8 cellular contexts compared by ENCODE assay signal in the genomic region with DNA sequence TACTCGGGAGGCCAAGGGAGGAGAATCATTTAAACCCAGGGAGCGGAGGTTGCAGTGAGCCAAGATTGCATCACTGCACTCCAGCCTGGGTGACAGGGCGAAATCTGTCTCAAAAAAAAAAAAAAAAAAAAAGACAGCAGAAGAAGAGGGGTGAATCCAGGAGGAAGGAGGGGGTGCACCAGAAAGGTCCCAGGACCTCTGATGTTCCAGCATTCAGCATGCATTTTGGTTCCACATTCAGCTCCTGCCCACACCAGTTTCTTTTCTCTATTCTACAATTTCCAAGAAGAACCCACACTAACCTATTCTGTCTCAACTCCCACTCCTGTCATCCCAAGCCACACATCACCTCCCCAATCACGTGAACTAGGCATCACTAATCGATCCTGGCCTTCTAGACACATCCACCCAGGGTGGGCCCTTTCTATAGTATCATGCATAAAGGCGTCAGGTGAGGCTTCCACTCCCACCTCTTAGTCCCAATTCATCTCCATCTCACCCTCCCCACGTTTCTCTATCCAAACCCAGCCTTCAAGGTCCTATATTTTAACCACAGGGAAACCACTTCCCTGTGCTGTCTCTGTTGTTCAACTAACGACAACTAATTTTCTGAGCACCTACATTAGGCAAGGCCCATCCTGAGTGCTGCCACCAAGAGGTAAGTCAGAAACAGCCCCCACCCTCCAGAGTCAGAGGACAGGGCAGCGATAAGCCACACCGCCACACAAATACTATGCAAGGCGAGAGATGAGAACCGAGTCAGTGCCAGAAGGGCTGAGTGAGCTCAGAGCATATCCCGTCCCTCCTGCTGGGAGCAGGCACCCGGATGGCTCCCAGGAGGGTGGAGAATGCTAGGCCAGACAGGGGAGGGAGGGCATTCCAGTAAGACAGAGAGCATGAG. TPM values are rescaled to one million over a fixed set of nuclear protein-coding genes. Genes with fewer than 3 reads are reported as not detected.
A peak's percentile ranks its signal among the peaks of the same experiment; 100 is the strongest.
DNase-seq lines count a peak whose midpoint lies in the region; ATAC-seq and TF ChIP-seq lines count a peak whose summit lies in the region.

No MANE protein-coding gene starts in this region.

- 79% methylated on average over 14 of the region's 14 CpGs for WGBS in SK-N-SH (ENCODE audit: low lambda C conversion rate)
- WGBS in hepatocyte (ENCODE audit: low lambda C conversion rate, missing lambda C conversion rate), result 54% methylated on average over 14 of the region's 14 CpGs
- WGBS in smooth muscle cell (ENCODE audit: low lambda C conversion rate), result 35% methylated on average over 13 of the region's 14 CpGs

- H3K27me3 ChIP-seq in Caco-2 (replicated peaks; ENCODE audit: control insufficient read depth, insufficient read depth, low read length) (no peaks in the 10 kb centered on the region), SK-N-SH (ENCODE audit: insufficient read depth) (no peaks in the 10 kb centered on the region), adipocyte (replicated peaks; ENCODE audit: control insufficient read depth, insufficient read depth, low read length) (no peaks in the 10 kb centered on the region), hepatocyte (no peaks in the 10 kb centered on the region), smooth muscle cell (ENCODE audit: low read depth) (no peaks in the 10 kb centered on the region)

- no TSS peak for BruUV-seq in Caco-2 (replicated peaks; lab: Mats Ljungman, UMichigan)

- H3K27me3 Mint-ChIP-seq in Caco-2 (ENCODE audit: insufficient read depth, unreplicated experiment), result no peaks in the 10 kb centered on the region

- H3K4me1 Mint-ChIP-seq in Caco-2 (ENCODE audit: low read depth, unreplicated experiment), result peaks cover 58% of the 10 kb centered on the region

- peak in 1 of 2 experiments; percentile 28 for TF ChIP-seq CTCF in Caco-2 (IDR thresholded peaks at IDR 0.05; ENCODE audit: insufficient read depth in 1 of 2, low read depth in 1 of 2, low read length in 1 of 2, severe bottlenecking in 1 of 2, unreplicated experiment in 1 of 2)
- TF ChIP-seq CTCF in SK-N-SH (IDR thresholded peaks at IDR 0.05), result no peak
- TF ChIP-seq CTCF in hepatocyte (IDR thresholded peaks at IDR 0.05; ENCODE audit: poor library complexity), result peak; percentile 33
- TF ChIP-seq CTCF in smooth muscle cell (IDR thresholded peaks at IDR 0.05; ENCODE audit: borderline replicate concordance, insufficient read depth, poor library complexity, severe bottlenecking), result no peak

- H3K36me3 ChIP-seq in Caco-2 (ENCODE audit: control insufficient read depth, insufficient read depth, low read length), result no peaks in the 10 kb centered on the region; the same call in 1 of the 2 replicates
- no peaks in the 10 kb centered on the region for H3K36me3 ChIP-seq in SK-N-SH (replicated peaks in 1 of 2; ENCODE audit: control insufficient read depth in 1 of 2, insufficient read depth in 2 of 2, low read length in 1 of 2)
- H3K36me3 ChIP-seq in adipocyte (ENCODE audit: control insufficient read depth, insufficient read depth, low read length, severe bottlenecking), result no peaks in the 10 kb centered on the region
- no peaks in the 10 kb centered on the region for H3K36me3 ChIP-seq in hepatocyte (replicated peaks; ENCODE audit: insufficient read depth, low read depth)
- no peaks in the 10 kb centered on the region for H3K36me3 ChIP-seq in smooth muscle cell (ENCODE audit: low read depth)

- no peaks in the 10 kb centered on the region for H3K9me3 Mint-ChIP-seq in Caco-2 (ENCODE audit: unreplicated experiment)

- H3K4me1 ChIP-seq in Caco-2 (peaks cover 54% of the 10 kb centered on the region), SK-N-SH (ENCODE audit: control insufficient read depth in 1 of 2, insufficient read depth in 2 of 2, low read depth in 1 of 2, low read length in 1 of 2) (peaks cover 11 to 19% of the 10 kb centered on the region in 2 experiments; a peak in 2 of 4 replicates), adipocyte (ENCODE audit: control insufficient read depth, insufficient read depth, low read length) (peaks cover 78% of the 10 kb centered on the region), hepatocyte (ENCODE audit: insufficient read depth) (peaks cover 53% of the 10 kb centered on the region), smooth muscle cell (ENCODE audit: low read depth) (peaks cover 27% of the 10 kb centered on the region)

- H3K4me2 ChIP-seq in SK-N-SH (peak overlapping the region; percentile 85), hepatocyte (peak overlapping the region; percentile 90), smooth muscle cell (peak overlapping the region; percentile 96)

- no peak overlapping the region for H2AFZ ChIP-seq in SK-N-SH (ENCODE audit: low read depth)
- no peak overlapping the region for H2AFZ ChIP-seq in hepatocyte
- H2AFZ ChIP-seq in smooth muscle cell (ENCODE audit: low read depth), result no peak overlapping the region

- TF ChIP-seq EP300 in SK-N-SH (IDR thresholded peaks at IDR 0.05; ENCODE audit: borderline replicate concordance in 1 of 2, low read depth in 1 of 2, low read length in 1 of 2), result no peak

- peak overlapping the region; percentile 84 for H3K4me3 ChIP-seq in Caco-2 (ENCODE audit: low read depth, low read length)
- H3K4me3 ChIP-seq in SK-N-SH (ENCODE audit: low read depth in 2 of 2, low read length in 1 of 2), result peak overlapping the region in 1 of 2 experiments; percentile 22; a peak in 2 of 4 replicates
- H3K4me3 ChIP-seq in adipocyte (ENCODE audit: low read length), result peak overlapping the region; percentile 88
- peak overlapping the region; percentile 15 for H3K4me3 ChIP-seq in hepatocyte
- H3K4me3 ChIP-seq in smooth muscle cell, result peak overlapping the region; percentile 92

- no peak overlapping the region for H3K9ac ChIP-seq in SK-N-SH
- H3K9ac ChIP-seq in adipocyte (ENCODE audit: low read length), result peak overlapping the region; percentile 94
- H3K9ac ChIP-seq in smooth muscle cell (ENCODE audit: low read depth), result no peak overlapping the region

- no peaks in the 10 kb centered on the region for H3F3A ChIP-seq in SK-N-SH (replicated peaks; ENCODE audit: insufficient read depth)
- H3F3A ChIP-seq in smooth muscle cell (ENCODE audit: low read depth), result peaks cover 5% of the 10 kb centered on the region

- H4K20me1 ChIP-seq in SK-N-SH (ENCODE audit: insufficient read depth) (peaks cover 39% of the 10 kb centered on the region), hepatocyte (ENCODE audit: insufficient read depth, poor library complexity, severe bottlenecking) (peaks cover 48% of the 10 kb centered on the region), smooth muscle cell (ENCODE audit: low read depth) (peaks cover 61% of the 10 kb centered on the region)

- ATAC-seq in GM19351 (IDR thresholded peaks at IDR 0.05; ENCODE audit: unreplicated experiment) (peak; percentile 62), HG03442 (IDR thresholded peaks at IDR 0.05; ENCODE audit: unreplicated experiment) (peak; percentile 58)

- H3K9me3 ChIP-seq in Caco-2 (no peaks in the 10 kb centered on the region), SK-N-SH (no peaks in the 10 kb centered on the region), adipocyte (ENCODE audit: control insufficient read depth, low read length) (no peaks in the 10 kb centered on the region), hepatocyte (ENCODE audit: low read depth) (no peaks in the 10 kb centered on the region), smooth muscle cell (replicated peaks; ENCODE audit: low read depth) (no peaks in the 10 kb centered on the region)

- intact Hi-C loops in Caco-2 (cut with micrococcal nuclease; ENCODE audit: unreplicated experiment), result no loop called here

- CTCF ChIA-PET in Caco-2 (lab: Charles Lee), result interaction anchor here (0.7 to 1.5 kb wide), 4 partner anchors 9 to 59 kb away, joined by 3 to 7 read pairs (median 4); no protein-coding TSS in a partner anchor
- CTCF ChIA-PET in SK-N-SH (lab: Yijun Ruan, JAX), result no interaction called here

- H3K27ac Mint-ChIP-seq in Caco-2 (ENCODE audit: unreplicated experiment), result peak overlapping the region; percentile 94

- DNase-seq in Caco-2 (peak; percentile 57 to 68), SK-N-SH (no peak), adipocyte (ENCODE audit: low read depth) (peak; percentile 72), hepatocyte (ENCODE audit: low spot score) (peak; percentile 89), smooth muscle cell (lab: John Stamatoyannopoulos, UW; ENCODE audit: unreplicated experiment) (no peak), medulla oblongata (ENCODE audit: extremely low spot score) (no peak)

- peaks cover 54% of the 10 kb centered on the region for H3K36me3 Mint-ChIP-seq in Caco-2 (ENCODE audit: insufficient read depth, unreplicated experiment)

- H3K4me3 Mint-ChIP-seq in Caco-2 (ENCODE audit: unreplicated experiment), result peak overlapping the region; percentile 78

- H3K27ac ChIP-seq in SK-N-SH (ENCODE audit: low read depth in 2 of 2, low read length in 1 of 2) (no peak overlapping the region), hepatocyte (peak overlapping the region; percentile 99), smooth muscle cell (ENCODE audit: low read depth) (peak overlapping the region; percentile 84)

- no peak for TF ChIP-seq RAD21 in SK-N-SH (IDR thresholded peaks at IDR 0.05; ENCODE audit: low read length)

- H3K9me2 ChIP-seq in SK-N-SH (no peaks in the 10 kb centered on the region), hepatocyte (replicated peaks; ENCODE audit: insufficient read depth) (no peaks in the 10 kb centered on the region)

- POLR2A ChIA-PET in Caco-2 (lab: Charles Lee), result interaction anchor here (0.5 kb wide), 1 partner anchor 205 kb away, joined by 3 read pairs; the partner anchor contains the start of gene PRXL2A
- POLR2A ChIA-PET in SK-N-SH (lab: Yijun Ruan, JAX), result no interaction called here

- peaks cover 76% of the 10 kb centered on the region for H3K79me2 ChIP-seq in SK-N-SH (ENCODE audit: insufficient read depth)
- peaks cover 76% of the 10 kb centered on the region for H3K79me2 ChIP-seq in hepatocyte
- H3K79me2 ChIP-seq in smooth muscle cell (ENCODE audit: low read depth), result peaks cover 71% of the 10 kb centered on the region

TF ChIP-seq in SK-N-SH, 30 proteins besides CTCF, POLR2A, EP300 and RAD21 (continues in another document):
- TF ChIP-seq CHD2 (IDR thresholded peaks at IDR 0.05; ENCODE audit: low read length, partially characterized antibody) (no peak), USF1 (IDR thresholded peaks at IDR 0.05; ENCODE audit: borderline replicate concordance, low read depth) (no peak), MXI1 (IDR thresholded peaks at IDR 0.05; ENCODE audit: low read depth, low read length) (no peak), FOXM1 (IDR thresholded peaks at IDR 0.05; ENCODE audit: low read depth) (no peak)

RNA-seq across cellular contexts. Expression of gene ANXA11, which starts 2.2 kb away (rescaled TPM):
- 316 and 327 TPM in 2 replicates for total RNA-seq in Caco-2 (2022)
- polyA plus RNA-seq in SK-N-SH (2012; rRNA removed), result 50.9 and 53.6 TPM in 2 replicates
- polyA plus RNA-seq in SK-N-SH (2012; cell fraction: cytosol; rRNA removed), result 42.2 and 48.2 TPM in 2 replicates
- 59.9 and 66.6 TPM in 2 replicates for polyA plus RNA-seq in SK-N-SH (2012; cell fraction: nucleus; rRNA removed)
- 88.1 and 92.8 TPM in 2 replicates for total RNA-seq in hepatocyte
- polyA plus RNA-seq in hepatocyte, result 168 and 184 TPM in 2 replicates
- total RNA-seq in smooth muscle cell, result 36.6 and 39.5 TPM in 2 replicates
- 93.4 and 101 TPM in 2 replicates for polyA plus RNA-seq in smooth muscle cell

Comparison
In these comparisons a context has a peak if more than half of its experiments do, and no peak if none do; other contexts are left out.
1. DNase-seq: peak in Caco-2 (2 of 2), adipocyte (single experiment) and hepatocyte (single experiment); none in SK-N-SH (single experiment), smooth muscle cell (single experiment) and medulla oblongata (single experiment).
2. H3K27ac ChIP-seq: peak in hepatocyte (single experiment) and smooth muscle cell (single experiment); none in SK-N-SH (0 of 2).
3. Peak in every context shown above with its lines, with median percentiles within 50 percentile points of each other: H3K4me2 ChIP-seq.